In genomic region chr6:56570434-56571359, GRCh38 we compare ENCODE assay signal across 8 cellular contexts.
DNase-seq lines count a peak whose midpoint lies in the region; ATAC-seq and TF ChIP-seq lines count a peak whose summit lies in the region.

No MANE protein-coding gene starts in this region.

- H3K4me3 Mint-ChIP-seq in endothelial cell (ENCODE audit: unreplicated experiment) (peak overlapping the region; percentile 68), neural crest cell (no peak overlapping the region)
- no peak overlapping the region for H3K4me3 Mint-ChIP-seq in effector memory CD8-positive, alpha-beta T cell

- in situ Hi-C loops in G401 (cut with HindIII; ENCODE audit: low sequenced_read_pairs) = no loop called here

- no peaks in the 10 kb centered on the region for H4K20me1 ChIP-seq in OCI-LY3 (ENCODE audit: insufficient read depth, low read length)

- no peaks in the 10 kb centered on the region for H3K9me3 ChIP-seq in OCI-LY3 (ENCODE audit: insufficient read depth, low read length)

- 53 to 59% methylated on average over 8 of the region's 8 CpGs for WGBS in lower leg skin, 2 donors

- H3K27me3 Mint-ChIP-seq in endothelial cell (ENCODE audit: unreplicated experiment) (peaks cover 2% of the 10 kb centered on the region), neural crest cell (ENCODE audit: low read depth) (no peaks in the 10 kb centered on the region)
- H3K27me3 Mint-ChIP-seq in effector memory CD8-positive, alpha-beta T cell = no peaks in the 10 kb centered on the region

- no peaks in the 10 kb centered on the region for H3K79me2 ChIP-seq in OCI-LY3 (ENCODE audit: low read length)

- TF ChIP-seq CTCF in OCI-LY3 (IDR thresholded peaks at IDR 0.05; ENCODE audit: low read depth, low read length) (peak; percentile 78), endothelial cell (IDR thresholded peaks at IDR 0.05; ENCODE audit: unreplicated experiment) (peak; percentile 59), neural crest cell (conservative IDR thresholded peaks at IDR 0.05) (peak; percentile 68), lower leg skin (IDR thresholded peaks at IDR 0.05) (no peak)

- no peak for TF ChIP-seq POLR2A in lower leg skin (IDR thresholded peaks at IDR 0.05)

- H3K36me3 ChIP-seq in OCI-LY3 (replicated peaks; ENCODE audit: low read depth, low read length) = no peaks in the 10 kb centered on the region

- DNase-seq in G401 (ENCODE audit: low spot score) = peak; percentile 76
- no peak for DNase-seq in endothelial cell (ENCODE audit: low spot score)
- DNase-seq in neural crest cell (ENCODE audit: low read depth, low spot score) = no peak
- DNase-seq in effector memory CD8-positive, alpha-beta T cell = no peak
- DNase-seq in lower leg skin (ENCODE audit: low spot score in 2 of 2) = no peak

- H3K27ac Mint-ChIP-seq in endothelial cell (ENCODE audit: unreplicated experiment) (no peak overlapping the region), neural crest cell (ENCODE audit: unreplicated experiment) (no peak overlapping the region)
- H3K27ac Mint-ChIP-seq in effector memory CD8-positive, alpha-beta T cell = no peak overlapping the region

- H3K9me3 Mint-ChIP-seq in endothelial cell (ENCODE audit: unreplicated experiment) (no peaks in the 10 kb centered on the region), neural crest cell (no peaks in the 10 kb centered on the region)
- no peaks in the 10 kb centered on the region for H3K9me3 Mint-ChIP-seq in effector memory CD8-positive, alpha-beta T cell

- H3K4me2 ChIP-seq in OCI-LY3 (ENCODE audit: low read length) = peak overlapping the region; percentile 31

- H2AFZ ChIP-seq in OCI-LY3 (ENCODE audit: low read depth, low read length) = no peak overlapping the region

- intact Hi-C loops in lower leg skin (cut with DNase I; ENCODE audit: low total_unique reads) = no loop called here

- H3K4me1 ChIP-seq in OCI-LY3 (ENCODE audit: low read length) = peaks cover 2% of the 10 kb centered on the region; the same call in 1 of the 2 replicates

- H3K36me3 Mint-ChIP-seq in endothelial cell (ENCODE audit: low read depth, unreplicated experiment) (peaks cover 15% of the 10 kb centered on the region), neural crest cell (ENCODE audit: low read depth) (peaks cover 4% of the 10 kb centered on the region)
- no peaks in the 10 kb centered on the region for H3K36me3 Mint-ChIP-seq in effector memory CD8-positive, alpha-beta T cell (ENCODE audit: insufficient read depth)

- no peak overlapping the region for H3K9ac ChIP-seq in OCI-LY3 (ENCODE audit: low read length)

- ATAC-seq in GM21367 (IDR thresholded peaks at IDR 0.05; ENCODE audit: unreplicated experiment) = peak; percentile 90
- peak; percentile 74 for ATAC-seq in HG03571 (IDR thresholded peaks at IDR 0.05; ENCODE audit: unreplicated experiment)
- ATAC-seq in effector memory CD8-positive, alpha-beta T cell (replicated peaks) = no peak

- H3K4me3 ChIP-seq in OCI-LY3 (ENCODE audit: low read length) (no peak overlapping the region), lower leg skin (ENCODE audit: low read depth, poor library complexity, severe bottlenecking) (no peak overlapping the region)

- no peak overlapping the region for H3K27ac ChIP-seq in OCI-LY3 (ENCODE audit: low read length)

- H3K4me1 Mint-ChIP-seq in endothelial cell (ENCODE audit: unreplicated experiment) = no peaks in the 10 kb centered on the region
- H3K4me1 Mint-ChIP-seq in neural crest cell = peaks cover 15% of the 10 kb centered on the region
- no peaks in the 10 kb centered on the region for H3K4me1 Mint-ChIP-seq in effector memory CD8-positive, alpha-beta T cell (ENCODE audit: low read depth in 2 of 2)

- H3K27me3 ChIP-seq in OCI-LY3 (ENCODE audit: low read depth, low read length) = no peaks in the 10 kb centered on the region

Comparison
In these comparisons a context has a peak if more than half of its experiments do, and no peak if none do; other contexts are left out.
1. CTCF ChIP-seq: peak in OCI-LY3 (single experiment), endothelial cell (single experiment) and neural crest cell (single experiment); none in lower leg skin (0 of 3).